25 cellular contexts compared by ENCODE assay signal in genomic region chr16:19240494-19240893, GRCh38. TPM values are rescaled to one million over a fixed set of nuclear protein-coding genes. Genes with fewer than 3 reads are reported as not detected.
A peak's percentile ranks its signal among the peaks of the same experiment; 100 is the strongest.
DNase-seq lines count a peak whose midpoint lies in the region; ATAC-seq, FAIRE-seq and TF ChIP-seq lines count a peak whose summit lies in the region.
"Had no signal": no experiment of that assay in that cellular context is flagged by ENCODE, and none has a peak within 500 bp of the region (broad histone marks: within the 10 kb centered on the region; RNA-seq: fewer than 3 reads in every experiment).

No MANE protein-coding gene starts in this region.

- H2BK120ac ChIP-seq in neuronal stem cell (ENCODE audit: low read depth, low read length): no peak overlapping the region

- no peak overlapping the region for H2BK12ac ChIP-seq in neuronal stem cell (ENCODE audit: low read length)

- H3K79me1 ChIP-seq in neuronal stem cell (ENCODE audit: low read depth, low read length): peaks cover 2% of the 10 kb centered on the region

- CTCF ChIA-PET in HepG2 (lab: Yijun Ruan, JAX; ENCODE audit: low intra/inter-chr PET ratio, low total read pairs): no interaction called here
- CTCF ChIA-PET in HCT116 (lab: Charles Lee): no interaction called here

- no peak overlapping the region for H2BK5ac ChIP-seq in neuronal stem cell (ENCODE audit: low read length)

- H4K20me1 ChIP-seq in HepG2 (ENCODE audit: insufficient read depth, low read length): no peaks in the 10 kb centered on the region
- H4K20me1 ChIP-seq in HCT116 (ENCODE audit: insufficient read depth): no peaks in the 10 kb centered on the region

- no peak overlapping the region for H3K4me2 ChIP-seq in HepG2 (ENCODE audit: low read depth, low read length)
- H3K4me2 ChIP-seq in HCT116 (ENCODE audit: low read length): no peak overlapping the region
- H3K4me2 ChIP-seq in neuronal stem cell (ENCODE audit: insufficient read depth, low read length, poor library complexity, severe bottlenecking): no peak overlapping the region
- H3K4me2 ChIP-seq: A549 had no signal

- H3K9ac ChIP-seq in HepG2 (ENCODE audit: insufficient read depth, low read depth, low read length) (no peak overlapping the region), HCT116 (ENCODE audit: low read length) (no peak overlapping the region), endodermal cell (ENCODE audit: extremely low read depth, low read length, poor library complexity, severe bottlenecking) (no peak overlapping the region), neuronal stem cell (ENCODE audit: low read depth, low read length, poor library complexity) (no peak overlapping the region)

- POLR2A ChIA-PET in HepG2 (lab: Yijun Ruan, JAX): no interaction called here
- POLR2A ChIA-PET in HCT116 (lab: Charles Lee): no interaction called here

- H3K36me3 ChIP-seq in HepG2 (replicated peaks in 1 of 2; ENCODE audit: control insufficient read depth in 1 of 2, insufficient read depth in 2 of 2, low read length in 2 of 2) (no peaks in the 10 kb centered on the region), right lobe of liver (no peaks in the 10 kb centered on the region), HCT116 (ENCODE audit: control insufficient read depth in 1 of 2, insufficient read depth in 2 of 2, low read length in 2 of 2) (no peaks in the 10 kb centered on the region), endodermal cell (ENCODE audit: control insufficient read depth, insufficient read depth, low read length) (peaks cover 48% of the 10 kb centered on the region), neuronal stem cell (replicated peaks in 1 of 2; ENCODE audit: control insufficient read depth in 2 of 2, insufficient read depth in 2 of 2, low read length in 2 of 2) (no peaks in the 10 kb centered on the region)
- H3K36me3 ChIP-seq: BE2C had no signal

- no peaks in the 10 kb centered on the region for H3K9me2 ChIP-seq in HCT116 (ENCODE audit: insufficient read depth)

- H2AK5ac ChIP-seq in neuronal stem cell (ENCODE audit: low read depth, low read length): peak overlapping the region; percentile 28

- no peak overlapping the region for H4K91ac ChIP-seq in neuronal stem cell (ENCODE audit: low read depth, low read length, poor library complexity)

- H3K36me3 Mint-ChIP-seq in endodermal cell (ENCODE audit: low read depth): peaks cover 25% of the 10 kb centered on the region
- H3K36me3 Mint-ChIP-seq in glutamatergic neuron (ENCODE audit: unreplicated experiment): peaks cover 20% of the 10 kb centered on the region
- H3K36me3 Mint-ChIP-seq: CD4-positive, alpha-beta memory T cell had no signal

- H3K27ac Mint-ChIP-seq in endodermal cell (no peak overlapping the region), glutamatergic neuron (ENCODE audit: unreplicated experiment) (no peak overlapping the region)
- H3K27ac Mint-ChIP-seq: CD4-positive, alpha-beta memory T cell; HFFc6 had no signal

- H3K27ac ChIP-seq in HepG2 (ENCODE audit: extremely low read length, insufficient read depth, low read length) (no peak overlapping the region), right lobe of liver (no peak overlapping the region), HCT116 (ENCODE audit: low read depth, low read length) (no peak overlapping the region), endodermal cell (ENCODE audit: low read depth, low read length) (no peak overlapping the region), neuronal stem cell (replicated peaks; ENCODE audit: low read length) (no peak overlapping the region)
- H3K27ac ChIP-seq: A549 had no signal

- intact Hi-C loops in HepG2 (cut with micrococcal nuclease; ENCODE audit: unreplicated experiment) (no loop called here), right lobe of liver (cut with DNase I) (no loop called here), HCT116 (cut with micrococcal nuclease) (no loop called here)

- no peak for TF ChIP-seq RAD21 in HepG2 (CRISPR knock-in tag; IDR thresholded peaks at IDR 0.05)
- no peak for TF ChIP-seq RAD21 in HCT116 (IDR thresholded peaks at IDR 0.05; ENCODE audit: low read depth)

- no peak overlapping the region for H2AFZ ChIP-seq in HepG2 (ENCODE audit: low read length)
- no peak overlapping the region for H2AFZ ChIP-seq in HCT116 (ENCODE audit: low read depth, low read length, poor library complexity, severe bottlenecking)
- no peak overlapping the region for H2AFZ ChIP-seq in neuronal stem cell (ENCODE audit: low read length)

- DNase-seq in HepG2 (ENCODE audit: low spot score) (no peak), right lobe of liver (no peak), HCT116 (ENCODE audit: low read depth, low spot score) (no peak), endodermal cell (peak; percentile 60), neuronal stem cell (ENCODE audit: low spot score) (no peak), glutamatergic neuron (no peak), GF-D8 (lab: John Stamatoyannopoulos, UW) (no peak), urothelium cell line (ENCODE audit: low spot score) (no peak)
- DNase-seq: 8988T; ACHN; AML-193; BE2C; C1 segment of cervical spinal cord; Calu3; CD4-positive, alpha-beta memory T cell; COR-L47; DMS79; EL; GDM1; GOT3; HFFc6 had no signal

- FAIRE-seq in HepG2 (lab: Jason Lieb, UNC): no peak
- no peak for FAIRE-seq in urothelium cell line (lab: Jason Lieb, UNC)
- FAIRE-seq: A549, GM12891, GM18507, H54 had no signal

- in situ Hi-C loops in HepG2 (cut with HindIII; ENCODE audit: extremely low pct_ligation_motif_present, low pct_unique_long_range_greater_than_20kb): no loop called here

- BruUV-seq in HepG2 (replicated peaks; lab: Mats Ljungman, UMichigan) (no TSS peak), HCT116 (replicated peaks; lab: Mats Ljungman, UMichigan) (no TSS peak)

- no peak overlapping the region for H3K4ac ChIP-seq in neuronal stem cell (ENCODE audit: low read length)

- H2BK15ac ChIP-seq in neuronal stem cell (ENCODE audit: low read length): no peak overlapping the region

- H3K18ac ChIP-seq in neuronal stem cell (ENCODE audit: low read length): peak overlapping the region; percentile 77

- TF ChIP-seq CTCF in HepG2 (CRISPR knock-in tag; IDR thresholded peaks at IDR 0.05) (no peak), right lobe of liver (IDR thresholded peaks at IDR 0.05) (no peak), HCT116 (IDR thresholded peaks at IDR 0.05 in 2 of 3, conservative IDR thresholded peaks at IDR 0.05 in 1 of 3; ENCODE audit: borderline replicate concordance in 1 of 3, insufficient read depth in 1 of 3, low read depth in 2 of 3, low read length in 2 of 3) (no peak), endodermal cell (conservative IDR thresholded peaks at IDR 0.05) (no peak), glutamatergic neuron (IDR thresholded peaks at IDR 0.05; ENCODE audit: partially characterized antibody, unreplicated experiment) (no peak)

- peaks cover 6% of the 10 kb centered on the region; the same call in 1 of the 2 replicates for H3K9me3 ChIP-seq in HepG2 (ENCODE audit: low read length)
- no peaks in the 10 kb centered on the region for H3K9me3 ChIP-seq in right lobe of liver
- H3K9me3 ChIP-seq in HCT116 (ENCODE audit: control insufficient read depth in 1 of 2, insufficient read depth in 1 of 2, low read depth in 1 of 2, low read length in 2 of 2): peaks cover 0 to 9% of the 10 kb centered on the region in 2 experiments; a peak in 3 of 4 replicates
- H3K9me3 ChIP-seq in endodermal cell (ENCODE audit: control insufficient read depth, low read length): peaks cover 45% of the 10 kb centered on the region
- H3K9me3 ChIP-seq in neuronal stem cell (replicated peaks in 1 of 2; ENCODE audit: control insufficient read depth in 2 of 2, insufficient read depth in 1 of 2, low read depth in 1 of 2, low read length in 2 of 2): peaks cover 3 to 4% of the 10 kb centered on the region in 2 donors
- H3K9me3 ChIP-seq: BE2C had no signal

- H3K4me3 Mint-ChIP-seq in endodermal cell (no peak overlapping the region), glutamatergic neuron (ENCODE audit: unreplicated experiment) (no peak overlapping the region)
- H3K4me3 Mint-ChIP-seq: CD4-positive, alpha-beta memory T cell; HFFc6 had no signal

- no peak overlapping the region for H3K23ac ChIP-seq in neuronal stem cell (ENCODE audit: low read depth, low read length, poor library complexity)

- TF ChIP-seq EP300 in HepG2 (IDR thresholded peaks at IDR 0.05; ENCODE audit: low read depth in 2 of 2, low read length in 2 of 2) (no peak), HepG2 (CRISPR knock-in tag; IDR thresholded peaks at IDR 0.05; ENCODE audit: borderline replicate concordance) (no peak)

- no peak overlapping the region for H4K8ac ChIP-seq in neuronal stem cell (ENCODE audit: low read depth, low read length)

- H3K27me3 ChIP-seq in HepG2 (ENCODE audit: control insufficient read depth in 1 of 2, insufficient read depth in 2 of 2, low read length in 2 of 2) (peaks cover 0 to 7% of the 10 kb centered on the region in 2 experiments; a peak in 1 of 5 replicates), right lobe of liver (no peaks in the 10 kb centered on the region), HCT116 (ENCODE audit: insufficient read depth, low read length) (no peaks in the 10 kb centered on the region), endodermal cell (ENCODE audit: control insufficient read depth, insufficient read depth, low read length, poor library complexity, severe bottlenecking) (no peaks in the 10 kb centered on the region), neuronal stem cell (ENCODE audit: control insufficient read depth in 3 of 3, insufficient read depth in 3 of 3, low read depth in 1 of 3, low read length in 3 of 3) (no peaks in the 10 kb centered on the region)
- H3K27me3 ChIP-seq: BE2C had no signal

- no peak for TF ChIP-seq POLR2A in HepG2 (IDR thresholded peaks at IDR 0.05; ENCODE audit: insufficient read depth in 1 of 2, low read depth in 2 of 2, low read length in 2 of 2)
- no peak for TF ChIP-seq POLR2A in right lobe of liver (IDR thresholded peaks at IDR 0.05)
- no peak for TF ChIP-seq POLR2A in HCT116 (IDR thresholded peaks at IDR 0.05; ENCODE audit: borderline replicate concordance, extremely low read depth, insufficient read depth, insufficient read length)

- H3K4me1 Mint-ChIP-seq in endodermal cell (peaks cover 1% of the 10 kb centered on the region), glutamatergic neuron (ENCODE audit: low read depth, unreplicated experiment) (no peaks in the 10 kb centered on the region)
- H3K4me1 Mint-ChIP-seq: CD4-positive, alpha-beta memory T cell had no signal

- RAD21 ChIA-PET in HCT116 (lab: Charles Lee; ENCODE audit: low non-redundant PET in 1 of 2, low total read pairs in 2 of 2, uncharacterized antibody in 2 of 2, unreplicated experiment in 2 of 2): no interaction called here

- WGBS in HepG2 (ENCODE audit: low lambda C conversion rate): 63% methylated on average over 5 of the region's 7 CpGs
- 67% methylated on average over 2 of the region's 7 CpGs for WGBS in right lobe of liver (ENCODE audit: insufficient coverage, low coverage, low lambda C conversion rate, missing lambda C conversion rate)
- WGBS in endodermal cell (ENCODE audit: insufficient coverage in 1 of 2, insufficient read length in 1 of 2), 2 experiments: 91 to 92% methylated on average over 3 to 7 of the region's 7 CpGs
- no CpG with 5 or more reads among the region's 7 CpGs for WGBS in neuronal stem cell (ENCODE audit: extremely low coverage in 2 of 2, insufficient read length in 2 of 2, insufficient replicate concordance in 1 of 2), 2 donors

- H3K27me3 Mint-ChIP-seq in endodermal cell (ENCODE audit: insufficient read depth) (no peaks in the 10 kb centered on the region), glutamatergic neuron (ENCODE audit: unreplicated experiment) (peaks cover 6% of the 10 kb centered on the region)

- H3K79me2 ChIP-seq in HepG2 (ENCODE audit: insufficient read depth, low read length) (no peaks in the 10 kb centered on the region), HCT116 (ENCODE audit: insufficient read depth, low read length) (no peaks in the 10 kb centered on the region)

- H3K9me3 Mint-ChIP-seq in endodermal cell (peaks cover 14% of the 10 kb centered on the region), glutamatergic neuron (ENCODE audit: unreplicated experiment) (peaks cover 2% of the 10 kb centered on the region)

- H3K14ac ChIP-seq in neuronal stem cell (ENCODE audit: low read length): peak overlapping the region; percentile 23

- ATAC-seq in HepG2 (peak; percentile 16; the same call in 2 of the 3 replicates), right lobe of liver (no peak), HCT116 (peak; percentile 52)

- peaks cover 10% of the 10 kb centered on the region; the same call in 1 of the 2 replicates for H3K4me1 ChIP-seq in HepG2 (ENCODE audit: insufficient read depth, low read length)
- no peaks in the 10 kb centered on the region for H3K4me1 ChIP-seq in right lobe of liver
- no peaks in the 10 kb centered on the region for H3K4me1 ChIP-seq in HCT116 (ENCODE audit: control insufficient read depth in 1 of 2, insufficient read depth in 2 of 2, low read length in 2 of 2)
- peaks cover 7% of the 10 kb centered on the region for H3K4me1 ChIP-seq in endodermal cell (ENCODE audit: control insufficient read depth, insufficient read depth, low read length)
- no peaks in the 10 kb centered on the region for H3K4me1 ChIP-seq in neuronal stem cell (ENCODE audit: control insufficient read depth in 2 of 2, insufficient read depth in 1 of 2, low read depth in 1 of 2, low read length in 2 of 2)
- H3K4me1 ChIP-seq: A549, BE2C had no signal

- no peak overlapping the region for H3K4me3 ChIP-seq in HepG2 (replicated peaks in 1 of 3; ENCODE audit: insufficient read depth in 1 of 3, low read depth in 2 of 3, low read length in 3 of 3)
- no peak overlapping the region for H3K4me3 ChIP-seq in right lobe of liver
- no peak overlapping the region for H3K4me3 ChIP-seq in HCT116 (replicated peaks in 1 of 2; ENCODE audit: low read depth in 1 of 2, low read length in 2 of 2)
- H3K4me3 ChIP-seq in endodermal cell (ENCODE audit: low read length): no peak overlapping the region
- H3K4me3 ChIP-seq in neuronal stem cell (ENCODE audit: low read length in 2 of 2): no peak overlapping the region
- H3K4me3 ChIP-seq: A549 had no signal

RNA-seq across cellular contexts. Expression of gene CLEC19A, which starts 45.0 kb away (rescaled TPM):
- not detected in 2 replicates for total RNA-seq in HepG2 (2016; rRNA removed; fragmentation: Illumina TruSeq; extraction: Trizol)
- not detected in 2 replicates for total RNA-seq in HepG2 (2016; cell fraction: cytosol; rRNA removed; fragmentation: Illumina TruSeq; extraction: Trizol; ENCODE audit: low read depth)
- total RNA-seq in HepG2 (2016; cell fraction: insoluble cytoplasmic fraction; rRNA removed; fragmentation: Illumina TruSeq; extraction: Trizol): not detected in 2 replicates
- total RNA-seq in HepG2 (2016; cell fraction: membrane; rRNA removed; fragmentation: Illumina TruSeq; extraction: Trizol): not detected in 2 replicates
- total RNA-seq in HepG2 (2016; cell fraction: nucleus; rRNA removed; fragmentation: Illumina TruSeq; extraction: Trizol): not detected in 2 replicates
- polyA plus RNA-seq in HepG2 (2011; rRNA removed): not detected in 2 replicates
- not detected in 2 replicates for polyA plus RNA-seq in HepG2 (2011; cell fraction: cytosol; rRNA removed)
- not detected in 2 replicates for polyA plus RNA-seq in HepG2 (2011; cell fraction: nucleus; rRNA removed)
- polyA plus RNA-seq in HepG2 (2012): not detected in 2 replicates
- polyA plus RNA-seq in HepG2 (2016; cell fraction: cytosol; fragmentation: Illumina TruSeq; extraction: Trizol; ENCODE audit: low read depth): not detected in 2 replicates
- not detected in 2 replicates for polyA plus RNA-seq in HepG2 (2016; cell fraction: insoluble cytoplasmic fraction; fragmentation: Illumina TruSeq; extraction: Trizol; ENCODE audit: low read depth)
- not detected in 2 replicates for polyA plus RNA-seq in HepG2 (2016; cell fraction: membrane; fragmentation: Illumina TruSeq; extraction: Trizol; ENCODE audit: low read depth)
- polyA plus RNA-seq in HepG2 (2016; cell fraction: nucleus; fragmentation: Illumina TruSeq; extraction: Trizol; ENCODE audit: insufficient read depth, low read depth): not detected in 2 replicates
- 0.33 TPM in 1 of 2 replicates, not detected in the other for polyA minus RNA-seq in HepG2 (2011; rRNA and poly(A)+ RNA removed; ENCODE audit: low replicate concordance)
- polyA minus RNA-seq in HepG2 (2011; cell fraction: cytosol; rRNA and poly(A)+ RNA removed): not detected in 2 replicates
- polyA minus RNA-seq in HepG2 (2011; cell fraction: nucleus; rRNA and poly(A)+ RNA removed): not detected in 2 replicates
- under 1 TPM in 1 of 6 experiments, not detected in 5; 0.12 TPM for total RNA-seq in right lobe of liver
- not detected for total RNA-seq in HCT116 (2021; ENCODE audit: unreplicated experiment)
- polyA plus RNA-seq in HCT116 (2012): not detected in 2 replicates
- 1 to 10 TPM; 1.6 to 1.9 TPM for total RNA-seq in endodermal cell
- 1.4 TPM for polyA plus RNA-seq in endodermal cell (2013, experiment 1 of 2)
- 4.0 TPM for polyA plus RNA-seq in endodermal cell (2013, experiment 2 of 2)
- 21.0 TPM for polyA plus RNA-seq in neuronal stem cell (2013, experiment 1 of 2)
- 19.5 TPM for polyA plus RNA-seq in neuronal stem cell (2013, experiment 2 of 2)
- not detected for total RNA-seq in glutamatergic neuron (ENCODE audit: unreplicated experiment)
- total RNA-seq: Calu3; CD4-positive, alpha-beta memory T cell; HFFc6 had no signal
- polyA plus RNA-seq: CD4-positive, alpha-beta memory T cell had no signal

Comparison
In these comparisons a context has a peak if more than half of its experiments do, and no peak if none do; other contexts are left out.
1. ATAC-seq: peak in HepG2 (single experiment) and HCT116 (single experiment); none in right lobe of liver (0 of 4).